8 cellular contexts compared by ENCODE assay signal in the genomic region with DNA sequence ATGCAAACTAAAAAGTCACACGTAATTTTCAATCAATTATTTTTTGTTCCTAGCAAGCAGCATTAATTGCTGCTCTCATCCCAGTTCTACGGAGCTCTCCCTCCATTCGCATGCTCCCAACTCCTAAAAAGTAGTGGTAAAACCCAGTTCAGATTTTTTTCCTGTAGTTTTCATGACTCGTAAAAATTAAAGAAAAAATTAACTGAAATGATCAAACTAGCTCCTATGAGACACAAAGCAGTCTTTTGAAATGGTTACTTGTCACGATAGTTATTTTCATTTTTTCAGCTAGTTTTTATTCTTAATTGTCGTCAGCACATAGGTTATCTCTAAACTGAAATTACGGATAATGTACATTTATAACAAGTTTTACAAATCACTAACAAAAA. TPM values are rescaled to one million over a fixed set of nuclear protein-coding genes. Genes with fewer than 3 reads are reported as not detected.
DNase-seq lines count a peak whose midpoint lies in the region; ATAC-seq and TF ChIP-seq lines count a peak whose summit lies in the region.

No MANE protein-coding gene starts in this region.

- intact Hi-C loops in CD4-positive, alpha-beta T cell (cut with DNase I, micrococcal nuclease): loop anchor here (1.0 to 10.0 kb wide), 7 partner anchors 42 to 966 kb away; partner anchors contain the start of gene HOXA9 (in 1 of the 2)

- POLR2A ChIA-PET in CD4-positive, alpha-beta T cell (lab: Charles Lee): interaction anchor here (0.6 to 13.0 kb wide), 24 partner anchors 6 to 306 kb away, joined by 3 to 183 read pairs (median 6); partner anchors contain the start of genes NFE2L3 and SNX10

- no peaks in the 10 kb centered on the region for H3K9me3 Mint-ChIP-seq in CD4-positive, alpha-beta T cell
- H3K9me3 Mint-ChIP-seq in effector memory CD8-positive, alpha-beta T cell: no peaks in the 10 kb centered on the region
- peaks cover 6% of the 10 kb centered on the region for H3K9me3 Mint-ChIP-seq in neural crest cell

- no peak for TF ChIP-seq POLR2A in NB4 (IDR thresholded peaks at IDR 0.05; ENCODE audit: extremely low read depth, insufficient read length)

- H3K4me3 Mint-ChIP-seq in CD4-positive, alpha-beta T cell: peak overlapping the region; percentile 92
- H3K4me3 Mint-ChIP-seq in effector memory CD8-positive, alpha-beta T cell: peak overlapping the region; percentile 99 to 100
- H3K4me3 Mint-ChIP-seq in neural crest cell: peak overlapping the region; percentile 100

- peaks cover 54% of the 10 kb centered on the region for H3K4me1 Mint-ChIP-seq in CD4-positive, alpha-beta T cell (ENCODE audit: low read depth)
- peaks cover 50 to 60% of the 10 kb centered on the region in 2 donors for H3K4me1 Mint-ChIP-seq in effector memory CD8-positive, alpha-beta T cell (ENCODE audit: low read depth in 2 of 2)
- peaks cover 60% of the 10 kb centered on the region for H3K4me1 Mint-ChIP-seq in neural crest cell

- H3K9me3 ChIP-seq in CD4-positive, alpha-beta T cell (ENCODE audit: control insufficient read depth, low read length): no peaks in the 10 kb centered on the region

- peak overlapping the region; percentile 98 for H3K27ac ChIP-seq in CD4-positive, alpha-beta T cell (ENCODE audit: low read depth, low read length)

- CTCF ChIA-PET in CD4-positive, alpha-beta T cell (lab: Charles Lee): interaction anchor here (0.5 to 4.5 kb wide), 15 partner anchors 11 to 981 kb away, joined by 3 to 30 read pairs (median 4); partner anchors contain the start of gene NFE2L3

- peaks cover 76% of the 10 kb centered on the region for H3K36me3 Mint-ChIP-seq in CD4-positive, alpha-beta T cell (ENCODE audit: low read depth)
- peaks cover 80% of the 10 kb centered on the region for H3K36me3 Mint-ChIP-seq in effector memory CD8-positive, alpha-beta T cell (ENCODE audit: insufficient read depth)
- H3K36me3 Mint-ChIP-seq in neural crest cell (ENCODE audit: low read depth): peaks cover 64% of the 10 kb centered on the region

- peaks cover 7% of the 10 kb centered on the region for H3K27me3 Mint-ChIP-seq in CD4-positive, alpha-beta T cell
- no peaks in the 10 kb centered on the region for H3K27me3 Mint-ChIP-seq in effector memory CD8-positive, alpha-beta T cell
- H3K27me3 Mint-ChIP-seq in neural crest cell (ENCODE audit: low read depth): peaks cover 56% of the 10 kb centered on the region

- no peak for DNase-seq in CD4-positive, alpha-beta T cell
- DNase-seq in NB4 (ENCODE audit: low read depth) (no peak), neural crest cell (ENCODE audit: low read depth, low spot score) (no peak), GM10266 (ENCODE audit: extremely low spot score) (no peak), retina (no peak)
- no peak for DNase-seq in effector memory CD8-positive, alpha-beta T cell

- no peaks in the 10 kb centered on the region for H3K27me3 ChIP-seq in CD4-positive, alpha-beta T cell (ENCODE audit: control insufficient read depth, insufficient read depth, low read length)

- ATAC-seq in CD4-positive, alpha-beta T cell (ENCODE audit: poor library complexity): no peak
- no peak for ATAC-seq in effector memory CD8-positive, alpha-beta T cell (replicated peaks)
- ATAC-seq in HG03342 (IDR thresholded peaks at IDR 0.05; ENCODE audit: unreplicated experiment) (no peak), GM21390 (IDR thresholded peaks at IDR 0.05; ENCODE audit: unreplicated experiment) (no peak)

- peak overlapping the region; percentile 88 for H3K4me3 ChIP-seq in NB4 (ENCODE audit: low read depth, low read length)

- peak overlapping the region; percentile 99 for H3K27ac Mint-ChIP-seq in CD4-positive, alpha-beta T cell
- H3K27ac Mint-ChIP-seq in effector memory CD8-positive, alpha-beta T cell: peak overlapping the region; percentile 99 to 100
- H3K27ac Mint-ChIP-seq in neural crest cell (ENCODE audit: unreplicated experiment): peak overlapping the region; percentile 99

- no peak for TF ChIP-seq CTCF in CD4-positive, alpha-beta T cell (IDR thresholded peaks at IDR 0.05)
- TF ChIP-seq CTCF in NB4 (IDR thresholded peaks at IDR 0.05; ENCODE audit: low read depth, low read length): no peak
- no peak for TF ChIP-seq CTCF in neural crest cell (conservative IDR thresholded peaks at IDR 0.05)
- no peak for TF ChIP-seq CTCF in GM10266 (IDR thresholded peaks at IDR 0.05; ENCODE audit: control insufficient read depth, insufficient read depth, low read depth, missing control alignments)

RNA-seq across cellular contexts. Expression of gene HNRNPA2B1, which starts 1.8 kb away (rescaled TPM):
- total RNA-seq in CD4-positive, alpha-beta T cell: 100 to 1,000 TPM; 282 to 299 TPM
- total RNA-seq in neural crest cell: 1,068 and 1,071 TPM in 2 replicates

RNA-seq across cellular contexts. Expression of gene CBX3, which starts 2.8 kb away (rescaled TPM):
- 100 to 1,000 TPM; 124 to 132 TPM for total RNA-seq in CD4-positive, alpha-beta T cell
- total RNA-seq in neural crest cell: 291 and 293 TPM in 2 replicates

RNA-seq across cellular contexts. Expression of gene NFE2L3, which starts 46.8 kb away (rescaled TPM):
- total RNA-seq in CD4-positive, alpha-beta T cell: under 1 TPM; 0.45 to 0.93 TPM
- total RNA-seq in neural crest cell: 2.4 and 3.5 TPM in 2 replicates
